In genomic region chr6:137403855-137404254, GRCh38 we compare ENCODE assay signal across 18 cellular contexts.
"Had no signal": no experiment of that assay in that cellular context is flagged by ENCODE, and none has a peak within 500 bp of the region (broad histone marks: within the 10 kb centered on the region; RNA-seq: fewer than 3 reads in every experiment).

No MANE protein-coding gene starts in this region.

- H3K27me3 ChIP-seq: ascending aorta, breast epithelium, uterus had no signal

- ATAC-seq: left ventricle myocardium superior; natural killer cell treated with Interleukin-12 subunit alpha and Interleukin-12 subunit beta and Interleukin-15 and Interleukin-18, amount 100 ng/mL, for 72 hours; stimulated activated memory B cell treated with anti-CD40 and anti-IgM and Interleukin-4, amounts not matched to agents 10 μg/mL and 1 μg/mL and 100 μg/mL, for 72 hours had no signal

- H3K4me3 ChIP-seq: ascending aorta, breast epithelium, tibial artery, uterus had no signal

- H3K4me1 ChIP-seq: ascending aorta, breast epithelium, tibial artery, uterus had no signal

- DNase-seq: activated CD4-positive, alpha-beta T cell treated with anti-CD3 and anti-CD28 coated beads, Interleukin-2, amount 50 U/mL, for 4 hours; activated CD4-positive, CD25-positive, alpha-beta regulatory T cell treated with anti-CD3 and anti-CD28 coated beads, Interleukin-2, amount 50 U/mL, for 72 hours; activated naive CD4-positive, alpha-beta T cell treated with anti-CD3 and anti-CD28 coated beads for 36 hours; cerebellar nuclear complex; effector CD8-positive, alpha-beta T cell; foreskin fibroblast; hippocampal formation; kidney; left ventricle myocardium superior; mesendoderm; posterior cingulate gyrus; stimulated activated CD4-positive, alpha-beta T cell treated with anti-CD3 and anti-CD28 coated beads, Interleukin-2, amount 100 ng/mL, for 48 hours; tibial artery; uterus had no signal

- H3K9me3 ChIP-seq: ascending aorta, breast epithelium, tibial artery, uterus had no signal

- H3K27ac ChIP-seq: ascending aorta, breast epithelium, tibial artery, uterus had no signal

- H3K36me3 ChIP-seq: ascending aorta, breast epithelium, tibial artery, uterus had no signal
